25 cellular contexts compared by ENCODE assay signal in the genomic region with DNA sequence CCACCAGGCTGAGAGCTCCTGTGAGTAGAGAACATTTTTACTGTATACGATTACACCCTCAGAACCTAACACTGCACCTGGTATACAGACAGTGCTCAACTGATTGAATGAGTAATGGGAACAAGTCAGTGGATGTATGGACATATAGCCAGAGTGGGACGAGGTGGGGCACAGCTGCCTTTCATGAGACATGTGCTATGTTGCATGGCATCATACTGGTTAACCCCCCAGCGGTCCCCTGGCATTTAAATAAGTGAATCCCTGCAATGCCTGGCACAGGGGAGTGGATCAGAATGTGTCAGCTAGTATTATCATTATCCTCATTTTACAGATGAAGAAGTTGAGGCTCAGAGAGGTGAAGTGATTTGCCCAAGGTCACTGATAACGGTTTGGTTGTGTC. TPM values are rescaled to one million over a fixed set of nuclear protein-coding genes. Genes with fewer than 3 reads are reported as not detected.
"Had no signal": no experiment of that assay in that cellular context is flagged by ENCODE, and none has a peak within 500 bp of the region (broad histone marks: within the 10 kb centered on the region; RNA-seq: fewer than 3 reads in every experiment).

No MANE protein-coding gene starts in this region.

- H3K4me3 Mint-ChIP-seq: activated CD4-positive, alpha-beta T cell treated with anti-CD3 and anti-CD28 coated beads, Interleukin-2, amount 10 ng/mL, durations not matched to agents 7 days and 5 days; activated naive CD4-positive, alpha-beta T cell treated with anti-CD3 and anti-CD28 coated beads, Interleukin-2, amount 10 ng/mL, durations not matched to agents 7 days and 5 days; effector memory CD8-positive, alpha-beta T cell; mesothelial cell of epicardium; naive thymus-derived CD8-positive, alpha-beta T cell; stimulated activated naive CD8-positive, alpha-beta T cell treated with anti-CD3 and anti-CD28 coated beads, Interleukin-15, Interleukin-2, amounts not matched to agents 100 ng/mL and 50 ng/mL, for 24 hours; T-cell had no signal

- H3K27ac ChIP-seq: body of pancreas, heart right ventricle, left ventricle myocardium inferior, prostate gland, right atrium auricular region, tibial artery, WERI-Rb-1 had no signal

- H3K9me3 Mint-ChIP-seq: activated CD4-positive, alpha-beta T cell treated with anti-CD3 and anti-CD28 coated beads, Interleukin-2, amount 10 ng/mL, durations not matched to agents 7 days and 5 days; activated naive CD4-positive, alpha-beta T cell treated with anti-CD3 and anti-CD28 coated beads, Interleukin-2, amount 10 ng/mL, durations not matched to agents 7 days and 5 days; mesothelial cell of epicardium; stimulated activated naive CD8-positive, alpha-beta T cell treated with anti-CD3 and anti-CD28 coated beads, Interleukin-15, Interleukin-2, amounts not matched to agents 100 ng/mL and 50 ng/mL, for 24 hours had no signal

- H3K9me3 ChIP-seq: left ventricle myocardium inferior, prostate gland, right atrium auricular region, tibial artery had no signal

- H3K27me3 ChIP-seq: body of pancreas, right atrium auricular region had no signal

- H3K4me1 Mint-ChIP-seq: mesothelial cell of epicardium had no signal

- H3K36me3 ChIP-seq: heart right ventricle, left ventricle myocardium inferior, prostate gland, right atrium auricular region, tibial artery, WERI-Rb-1 had no signal

- DNase-seq: activated CD4-positive, alpha-beta T cell treated with anti-CD3 and anti-CD28 coated beads, Interleukin-2, amount 10 ng/mL, durations not matched to agents 7 days and 5 days; activated CD4-positive, CD25-positive, alpha-beta regulatory T cell treated with anti-CD3 and anti-CD28 coated beads, Interleukin-2, amount 50 U/mL, for 72 hours; activated effector memory CD4-positive, alpha-beta T cell treated with anti-CD3 and anti-CD28 coated beads, Interleukin-2, amount 50 U/mL, for 16 hours; activated naive CD4-positive, alpha-beta T cell treated with anti-CD3 and anti-CD28 coated beads, Interleukin-2, amount 10 ng/mL, durations not matched to agents 7 days and 5 days; activated T-cell treated with anti-CD3 and anti-CD28 coated beads for 4 hours; amygdala; body of pancreas; dermis blood vessel endothelial cell; effector memory CD8-positive, alpha-beta T cell; heart right ventricle; left ventricle myocardium inferior; stimulated activated CD4-positive, alpha-beta T cell treated with anti-CD3 and anti-CD28 coated beads, Interleukin-4, amount 100 ng/mL, for 4 hours; substantia nigra; tibial artery; WERI-Rb-1 had no signal

- H3K4me3 ChIP-seq: body of pancreas, heart right ventricle, left ventricle myocardium inferior, prostate gland, right atrium auricular region, tibial artery had no signal

- H3K36me3 Mint-ChIP-seq: activated naive CD4-positive, alpha-beta T cell treated with anti-CD3 and anti-CD28 coated beads, Interleukin-2, amount 10 ng/mL, durations not matched to agents 7 days and 5 days; mesothelial cell of epicardium; naive thymus-derived CD8-positive, alpha-beta T cell; T-cell had no signal

- H3K4me1 ChIP-seq: body of pancreas, heart right ventricle, left ventricle myocardium inferior, prostate gland, right atrium auricular region, tibial artery had no signal

- H3K27ac Mint-ChIP-seq: activated CD4-positive, alpha-beta T cell treated with anti-CD3 and anti-CD28 coated beads, Interleukin-2, amount 10 ng/mL, durations not matched to agents 7 days and 5 days; activated naive CD4-positive, alpha-beta T cell treated with anti-CD3 and anti-CD28 coated beads, Interleukin-2, amount 10 ng/mL, durations not matched to agents 7 days and 5 days; effector memory CD8-positive, alpha-beta T cell; mesothelial cell of epicardium; naive thymus-derived CD8-positive, alpha-beta T cell; stimulated activated naive CD8-positive, alpha-beta T cell treated with anti-CD3 and anti-CD28 coated beads, Interleukin-15, Interleukin-2, amounts not matched to agents 100 ng/mL and 50 ng/mL, for 24 hours; T-cell had no signal

RNA-seq across cellular contexts. Expression of gene ATP2B2, which starts 55.8 kb away (rescaled TPM):
- total RNA-seq: activated CD4-positive, alpha-beta T cell treated with anti-CD3 and anti-CD28 coated beads, Interleukin-2, amount 10 ng/mL, durations not matched to agents 7 days and 5 days; activated CD8-positive, alpha-beta memory T cell treated with anti-CD3 and anti-CD28 coated beads for 36 hours; dermis blood vessel endothelial cell; kidney epithelial cell; left ventricle myocardium inferior; lung microvascular endothelial cell; mesothelial cell of epicardium; naive thymus-derived CD8-positive, alpha-beta T cell; T-cell; ureter had no signal
- polyA plus RNA-seq: naive thymus-derived CD8-positive, alpha-beta T cell had no signal
